ENCODE assay signal across 23 cellular contexts in the genomic region with DNA sequence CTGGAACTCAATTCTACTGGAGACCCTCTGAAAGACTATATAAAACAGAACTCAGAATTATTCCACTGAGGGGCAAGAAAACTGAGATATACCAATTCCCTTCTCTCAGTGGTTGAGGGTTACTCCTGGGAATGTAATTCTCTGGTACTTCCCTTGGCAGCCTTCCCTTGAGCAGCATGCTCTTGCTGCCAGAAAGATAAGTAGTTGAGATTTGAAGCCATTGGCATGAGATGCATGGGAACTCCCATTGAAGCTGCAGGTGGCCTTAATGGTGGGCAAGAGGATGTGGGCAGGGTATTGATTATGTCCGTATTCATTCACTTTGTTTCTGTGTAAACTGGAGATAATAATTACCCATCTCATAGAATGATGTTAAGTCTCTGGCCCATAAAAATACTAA. TPM values are rescaled to one million over a fixed set of nuclear protein-coding genes. Genes with fewer than 3 reads are reported as not detected.
A peak's percentile ranks its signal among the peaks of the same experiment; 100 is the strongest.
DNase-seq lines count a peak whose midpoint lies in the region; TF ChIP-seq lines count a peak whose summit lies in the region.
"Had no signal": no experiment of that assay in that cellular context is flagged by ENCODE, and none has a peak within 500 bp of the region (broad histone marks: within the 10 kb centered on the region; RNA-seq: fewer than 3 reads in every experiment).

No MANE protein-coding gene starts in this region.

- intact Hi-C loops in CD4-positive, alpha-beta memory T cell (cut with micrococcal nuclease), result no loop called here

- no peaks in the 10 kb centered on the region for H3K36me3 Mint-ChIP-seq in CD4-positive, alpha-beta memory T cell

- no peaks in the 10 kb centered on the region for H3K36me3 ChIP-seq in CD4-positive, alpha-beta memory T cell (ENCODE audit: insufficient read depth, low read length)
- H3K36me3 ChIP-seq: SJCRH30 had no signal

- H3K27me3 Mint-ChIP-seq in CD4-positive, alpha-beta memory T cell, result peaks cover 9 to 14% of the 10 kb centered on the region in 2 donors

- H3K4me1 ChIP-seq in CD4-positive, alpha-beta memory T cell (ENCODE audit: insufficient read depth, low read length), result no peaks in the 10 kb centered on the region
- H3K4me1 ChIP-seq: SJCRH30 had no signal

- H3K27ac Mint-ChIP-seq in CD4-positive, alpha-beta memory T cell, result no peak overlapping the region
- H3K27ac Mint-ChIP-seq: H9 had no signal

- no peak overlapping the region for H3K4me3 ChIP-seq in fibroblast of the aortic adventitia (ENCODE audit: low read depth, low read length)
- H3K4me3 ChIP-seq in CD4-positive, alpha-beta memory T cell (ENCODE audit: low read length in 2 of 2), result no peak overlapping the region
- H3K4me3 ChIP-seq: SJCRH30 had no signal

- in situ Hi-C loops in ACHN (cut with HindIII; ENCODE audit: low pct_ligation_motif_present, low pct_unique_long_range_greater_than_20kb, low sequenced_read_pairs), result no loop called here

- TF ChIP-seq CTCF in fibroblast of the aortic adventitia (IDR thresholded peaks at IDR 0.05; ENCODE audit: insufficient read depth, low read length), result no peak

- no peaks in the 10 kb centered on the region for H3K9me3 ChIP-seq in CD4-positive, alpha-beta memory T cell (ENCODE audit: control insufficient read depth in 1 of 2, low read length in 2 of 2)
- H3K9me3 ChIP-seq: SJCRH30 had no signal

- H3K4me1 Mint-ChIP-seq in CD4-positive, alpha-beta memory T cell, result no peaks in the 10 kb centered on the region
- H3K4me1 Mint-ChIP-seq: H9 had no signal

- POLR2A ChIA-PET in CD4-positive, alpha-beta memory T cell (lab: Charles Lee; ENCODE audit: partially characterized antibody), result no interaction called here

- no peak overlapping the region for H3K4me3 Mint-ChIP-seq in CD4-positive, alpha-beta memory T cell
- H3K4me3 Mint-ChIP-seq: H9 had no signal

- no peaks in the 10 kb centered on the region for H3K9me3 Mint-ChIP-seq in CD4-positive, alpha-beta memory T cell
- H3K9me3 Mint-ChIP-seq: H9 had no signal

- CTCF ChIA-PET in CD4-positive, alpha-beta memory T cell (lab: Charles Lee; ENCODE audit: partially characterized antibody), result no interaction called here

- no peaks in the 10 kb centered on the region for H3K27me3 ChIP-seq in CD4-positive, alpha-beta memory T cell (ENCODE audit: insufficient read depth, low read length)
- H3K27me3 ChIP-seq: SJCRH30 had no signal

- no peak overlapping the region for H3K27ac ChIP-seq in CD4-positive, alpha-beta memory T cell (ENCODE audit: low read depth, low read length)
- H3K27ac ChIP-seq: HL-60, KMS-11, SJCRH30 had no signal

- DNase-seq in NCI-H748 (lab: John Stamatoyannopoulos, UW; ENCODE audit: unreplicated experiment) (peak; percentile 25), NCI-H748 treated with DMSO at 0.1 percent for 48 hours (lab: John Stamatoyannopoulos, UW) (no peak), DMS79 treated with DMSO at 0.1 percent for 48 hours (lab: John Stamatoyannopoulos, UW) (peak; percentile 43), NCI-H2029 treated with DMSO at 0.1 percent for 48 hours (lab: John Stamatoyannopoulos, UW) (peak; percentile 90), fibroblast of the aortic adventitia (ENCODE audit: low read depth) (peak; percentile 49), ACHN (no peak)
- DNase-seq in CD4-positive, alpha-beta memory T cell, result no peak
- DNase-seq: C1 segment of cervical spinal cord, GDM1, H9, NCI-H1694, NCI-H2107, NCI-H82, PC-3, RPMI8226, SJCRH30, T-helper 2 cell had no signal

RNA-seq across cellular contexts. Expression of a gene that starts 28.6 kb away (rescaled TPM):
- not detected in 2 replicates for total RNA-seq in fibroblast of the aortic adventitia (ENCODE audit: low replicate concordance)
- total RNA-seq in CD4-positive, alpha-beta memory T cell, result not detected
- not detected for polyA plus RNA-seq in CD4-positive, alpha-beta memory T cell
- total RNA-seq: A673, Daoy, H9, HT1080, NCI-H460, PC-3, SJCRH30 had no signal

Comparison
In these comparisons a context has a peak if more than half of its experiments do, and no peak if none do; other contexts are left out.
1. DNase-seq: peak in NCI-H748 (single experiment), DMS79 treated with DMSO at 0.1 percent for 48 hours (single experiment), NCI-H2029 treated with DMSO at 0.1 percent for 48 hours (single experiment) and fibroblast of the aortic adventitia (single experiment); none in NCI-H748 treated with DMSO at 0.1 percent for 48 hours (single experiment), CD4-positive, alpha-beta memory T cell (0 of 5) and ACHN (single experiment).